17 cellular contexts compared by ENCODE assay signal in genomic region chr3:149332227-149332765, GRCh38. TPM values are rescaled to one million over a fixed set of nuclear protein-coding genes. Genes with fewer than 3 reads are reported as not detected.
DNase-seq lines count a peak whose midpoint lies in the region; ATAC-seq, FAIRE-seq and TF ChIP-seq lines count a peak whose summit lies in the region.
"Had no signal": no experiment of that assay in that cellular context is flagged by ENCODE, and none has a peak within 500 bp of the region (broad histone marks: within the 10 kb centered on the region; RNA-seq: fewer than 3 reads in every experiment).

No MANE protein-coding gene starts in this region.

- no peak for DNase-seq in SJSA1 (ENCODE audit: low read depth in 1 of 2, low spot score in 2 of 2)
- peak; percentile 57 for DNase-seq in fibroblast of mammary gland (ENCODE audit: low read depth)
- no peak for DNase-seq in retinal pigment epithelial cell (ENCODE audit: low read depth)
- no peak for DNase-seq in RKO (ENCODE audit: low spot score)
- DNase-seq in frontal cortex (ENCODE audit: low spot score in 2 of 2): no peak
- no peak for DNase-seq in NCI-H128 (lab: John Stamatoyannopoulos, UW; ENCODE audit: unreplicated experiment)
- DNase-seq: AML-193; Calu3; effector memory CD8-positive, alpha-beta T cell; glutamatergic neuron; NCI-H1930; NCI-H510A; ovary had no signal

- peak overlapping the region; percentile 14; the same call in 1 of the 2 replicates for H3K9ac ChIP-seq in ES-I3 (ENCODE audit: low read depth, low read length)

- no peak for ATAC-seq in HG03378 (IDR thresholded peaks at IDR 0.05; ENCODE audit: unreplicated experiment)
- ATAC-seq: activated naive CD4-positive, alpha-beta T cell treated with anti-CD3 and anti-CD28 coated beads, Interleukin-2, amount 50 U/mL, for 72 hours; effector memory CD8-positive, alpha-beta T cell had no signal

- no peaks in the 10 kb centered on the region for H3K27me3 ChIP-seq in SJSA1 (replicated peaks)
- H3K27me3 ChIP-seq: ovary had no signal

- peaks cover 17% of the 10 kb centered on the region; the same call in 1 of the 2 replicates for H3K4me1 ChIP-seq in ES-I3 (ENCODE audit: insufficient read depth, low read length)
- peaks cover 28% of the 10 kb centered on the region for H3K4me1 ChIP-seq in SJSA1 (replicated peaks)

- H3K4me3 ChIP-seq in SJSA1 (no peak overlapping the region), fibroblast of mammary gland (ENCODE audit: control insufficient read depth, low read depth, low read length) (no peak overlapping the region), retinal pigment epithelial cell (ENCODE audit: low read length) (peak overlapping the region; percentile 44)
- H3K4me3 ChIP-seq: ovary had no signal

- H3K36me3 ChIP-seq in ES-I3 (ENCODE audit: insufficient read depth, low read length) (no peaks in the 10 kb centered on the region), SJSA1 (no peaks in the 10 kb centered on the region)
- H3K36me3 ChIP-seq: ovary had no signal

- H3K9me3 ChIP-seq in ES-I3 (ENCODE audit: control insufficient read depth, insufficient read depth, low read length): no peaks in the 10 kb centered on the region
- H3K9me3 ChIP-seq in SJSA1 (replicated peaks): no peaks in the 10 kb centered on the region
- H3K9me3 ChIP-seq: ovary had no signal

- FAIRE-seq in frontal cortex (lab: Jason Lieb, UNC): no peak
- FAIRE-seq: islet of Langerhans had no signal

- TF ChIP-seq CTCF in fibroblast of mammary gland (conservative IDR thresholded peaks at IDR 0.05; ENCODE audit: control insufficient read depth, insufficient read depth, low read depth, low read length) (no peak), retinal pigment epithelial cell (conservative IDR thresholded peaks at IDR 0.05; ENCODE audit: low read depth, low read length) (no peak)

- H3K27ac ChIP-seq in SJSA1: peak overlapping the region; percentile 37
- H3K27ac ChIP-seq: ovary had no signal

RNA-seq across cellular contexts. Expression of gene TM4SF18, which starts 1.1 kb away (rescaled TPM):
- total RNA-seq in SJSA1 (2014; rRNA removed; shearing (Covaris generic)): 2.4 and 10.4 TPM in 2 replicates
- 3.7 TPM for total RNA-seq in frontal cortex
- total RNA-seq: activated naive CD4-positive, alpha-beta T cell treated with anti-CD3 and anti-CD28 coated beads, Interleukin-2, amount 50 U/mL, for 72 hours had no signal

RNA-seq across cellular contexts. Expression of gene TM4SF1, which starts 45.2 kb away (rescaled TPM):
- total RNA-seq in SJSA1 (2014; rRNA removed; shearing (Covaris generic)): 117 and 140 TPM in 2 replicates
- total RNA-seq in frontal cortex: 15.1 TPM
- total RNA-seq: activated naive CD4-positive, alpha-beta T cell treated with anti-CD3 and anti-CD28 coated beads, Interleukin-2, amount 50 U/mL, for 72 hours had no signal
